ENCODE assay signal across 17 cellular contexts in genomic region chr5:137831526-137831925, GRCh38. TPM values are rescaled to one million over a fixed set of nuclear protein-coding genes. Genes with fewer than 3 reads are reported as not detected.
DNase-seq lines count a peak whose midpoint lies in the region; ATAC-seq and TF ChIP-seq lines count a peak whose summit lies in the region.
"Had no signal": no experiment of that assay in that cellular context is flagged by ENCODE, and none has a peak within 500 bp of the region (broad histone marks: within the 10 kb centered on the region; RNA-seq: fewer than 3 reads in every experiment).

No MANE protein-coding gene starts in this region.

- no peak overlapping the region for H3K27ac ChIP-seq in A673 (ENCODE audit: low read depth, low read length, poor library complexity, severe bottlenecking)

- no peak overlapping the region for H3K4me3 Mint-ChIP-seq in neural crest cell
- H3K4me3 Mint-ChIP-seq: WTC11 had no signal

- H3K4me1 Mint-ChIP-seq in neural crest cell = no peaks in the 10 kb centered on the region

- H3K9me3 Mint-ChIP-seq in neural crest cell = no peaks in the 10 kb centered on the region
- H3K9me3 Mint-ChIP-seq: WTC11 had no signal

- no peaks in the 10 kb centered on the region for H3K9me3 ChIP-seq in A673 (ENCODE audit: low read depth, low read length, poor library complexity, severe bottlenecking)

- in situ Hi-C loops in SK-MEL-5 (cut with HindIII; ENCODE audit: low pct_unique_long_range_greater_than_20kb, low sequenced_read_pairs) = no loop called here

- no peaks in the 10 kb centered on the region for H3K27me3 ChIP-seq in A673 (replicated peaks; ENCODE audit: insufficient read depth, low read depth, low read length, poor library complexity)

- H3K4me3 ChIP-seq in A673 (ENCODE audit: low read depth, low read length, poor library complexity, severe bottlenecking) = no peak overlapping the region

- no peaks in the 10 kb centered on the region for H3K36me3 Mint-ChIP-seq in neural crest cell (ENCODE audit: low read depth)
- H3K36me3 Mint-ChIP-seq: WTC11 had no signal

- H3K4me1 ChIP-seq in A673 (ENCODE audit: insufficient read depth, low read length, poor library complexity, severe bottlenecking) = no peaks in the 10 kb centered on the region

- no peaks in the 10 kb centered on the region for H3K36me3 ChIP-seq in A673 (ENCODE audit: insufficient read depth, low read length, poor library complexity, severe bottlenecking)

- CTCF ChIA-PET in A673 (lab: Charles Lee) = no interaction called here

- no TSS peak for BruUV-seq in A673 (replicated peaks; lab: Mats Ljungman, UMichigan)

- ATAC-seq in HG03196 (IDR thresholded peaks at IDR 0.05; ENCODE audit: unreplicated experiment) (no peak), GM21515 (IDR thresholded peaks at IDR 0.05; ENCODE audit: unreplicated experiment) (no peak)
- ATAC-seq: WTC11 had no signal

- TF ChIP-seq CTCF in A673 (conservative IDR thresholded peaks at IDR 0.05; ENCODE audit: low read depth, low read length) (peak; percentile 29; the same call in 1 of the 2 replicates), neural crest cell (conservative IDR thresholded peaks at IDR 0.05) (peak; percentile 46)

- POLR2A ChIA-PET in A673 (lab: Charles Lee; ENCODE audit: low non-redundant PET) = no interaction called here

- intact Hi-C loops in A673 (cut with micrococcal nuclease; ENCODE audit: unreplicated experiment) = no loop called here

- H3K27ac Mint-ChIP-seq in neural crest cell (ENCODE audit: unreplicated experiment) = no peak overlapping the region
- H3K27ac Mint-ChIP-seq: progenitor cell of endocrine pancreas, WTC11 had no signal

- H3K27me3 Mint-ChIP-seq in neural crest cell (ENCODE audit: low read depth) = peaks cover 5% of the 10 kb centered on the region
- H3K27me3 Mint-ChIP-seq: progenitor cell of endocrine pancreas had no signal

- no peak for DNase-seq in A673 (ENCODE audit: low spot score)
- peak; percentile 16 for DNase-seq in SK-MEL-5 (ENCODE audit: low read depth, low spot score)
- DNase-seq in fibroblast of gingiva (ENCODE audit: low read depth) = peak; percentile 18
- DNase-seq in neural crest cell (ENCODE audit: low read depth, low spot score) = no peak
- no peak for DNase-seq in UCSD-AML1 (lab: John Stamatoyannopoulos, UW; ENCODE audit: unreplicated experiment)
- no peak for DNase-seq in germinal center (ENCODE audit: low spot score)
- DNase-seq: activated gamma-delta T cell treated with Interleukin-2 at 50 U/mL for 16 hours, aorta, kidney glomerular epithelial cell, NCI-H187 treated with DMSO at 0.1 percent for 48 hours, NCI-H526 treated with DMSO at 0.1 percent for 48 hours, substantia nigra had no signal

RNA-seq across cellular contexts. Expression of gene MYOT, which starts 36.1 kb away (rescaled TPM):
- total RNA-seq in A673 (2021) (not detected in 2 replicates), neural crest cell (not detected in 2 replicates)
- 0.05 and 0.08 TPM in 2 replicates for total RNA-seq in SK-MEL-5 (2014; rRNA removed; shearing (Covaris generic))
- 0.77 TPM in 1 of 2 replicates, not detected in the other for polyA plus RNA-seq in SK-MEL-5 (2015; cell fraction: cytosol; rRNA removed)
- 0.26 and 0.81 TPM in 2 replicates for polyA plus RNA-seq in SK-MEL-5 (2015; cell fraction: nucleus; rRNA removed)
- total RNA-seq: glomerular endothelial cell, progenitor cell of endocrine pancreas, WTC11 had no signal

RNA-seq across cellular contexts. Expression of gene PKD2L2, which starts 57.7 kb away (rescaled TPM):
- not detected in 2 replicates for total RNA-seq in A673 (2021)
- 0.11 TPM in 2 replicates for total RNA-seq in SK-MEL-5 (2014; rRNA removed; shearing (Covaris generic))
- not detected in 2 replicates for polyA plus RNA-seq in SK-MEL-5 (2015; cell fraction: cytosol; rRNA removed)
- polyA plus RNA-seq in SK-MEL-5 (2015; cell fraction: nucleus; rRNA removed) = not detected in 2 replicates
- not detected in 2 replicates for total RNA-seq in neural crest cell
- total RNA-seq: aorta, glomerular endothelial cell, progenitor cell of endocrine pancreas, WTC11 had no signal
- polyA plus RNA-seq: aorta had no signal

Comparison
In these comparisons a context has a peak if more than half of its experiments do, and no peak if none do; other contexts are left out.
1. DNase-seq: peak in SK-MEL-5 (single experiment) and fibroblast of gingiva (single experiment); none in A673 (single experiment), neural crest cell (single experiment), UCSD-AML1 (single experiment) and germinal center (single experiment).